In the genomic region with DNA sequence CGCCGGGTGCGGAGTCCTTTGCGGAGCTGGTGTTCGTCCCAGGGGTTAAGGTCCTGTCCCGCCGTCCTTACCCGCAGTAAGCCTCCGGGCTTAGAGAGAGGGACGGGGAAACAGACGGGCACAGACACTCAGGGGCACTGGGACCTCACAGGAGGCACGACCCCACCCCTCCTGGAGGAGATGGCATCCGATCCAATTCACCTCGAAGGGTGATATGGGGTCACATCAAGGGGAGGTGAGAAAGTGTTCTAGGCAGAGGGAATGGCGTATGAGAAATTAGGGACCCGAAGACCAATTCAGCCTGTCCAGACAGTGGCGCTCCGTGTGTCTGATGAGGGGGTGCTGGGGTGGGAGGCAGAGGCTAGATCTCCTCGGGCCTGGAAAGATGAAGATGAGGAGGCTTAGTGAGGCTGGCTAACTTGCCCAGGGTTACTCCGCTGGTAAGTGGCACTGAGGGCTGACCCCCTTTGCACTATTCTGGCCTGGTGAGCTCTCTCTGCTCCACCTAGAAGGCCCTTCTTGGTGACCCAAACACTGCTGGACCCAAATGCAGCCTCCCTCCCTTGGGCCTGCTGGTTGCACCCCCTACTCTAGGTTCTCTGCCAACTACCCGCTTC, we compare ENCODE assay signal across 6 cellular contexts. TPM values are rescaled to one million over a fixed set of nuclear protein-coding genes. Genes with fewer than 3 reads are reported as not detected.
DNase-seq lines count a peak whose midpoint lies in the region; ATAC-seq and TF ChIP-seq lines count a peak whose summit lies in the region.

No MANE protein-coding gene starts in this region.

- H3K27me3 ChIP-seq in dorsolateral prefrontal cortex: no peaks in the 10 kb centered on the region

- H3K4me3 ChIP-seq in dorsolateral prefrontal cortex (peak overlapping the region; percentile 33 to 80 (median 63)), retinal pigment epithelial cell (ENCODE audit: low read length) (peak overlapping the region; percentile 63)

- ATAC-seq in HG03354 (IDR thresholded peaks at IDR 0.05; ENCODE audit: poor library complexity, severe bottlenecking, unreplicated experiment) (peak; percentile 12), HG03280 (IDR thresholded peaks at IDR 0.05; ENCODE audit: unreplicated experiment) (no peak)

- TF ChIP-seq CTCF in dorsolateral prefrontal cortex (IDR thresholded peaks at IDR 0.05 in 54 of 56, conservative IDR thresholded peaks at IDR 0.05 in 2 of 56; ENCODE audit: low read depth in 1 of 56, partially characterized antibody in 56 of 56) (no peak), retinal pigment epithelial cell (conservative IDR thresholded peaks at IDR 0.05; ENCODE audit: low read depth, low read length) (no peak)

- DNase-seq in dorsolateral prefrontal cortex (peak in 2 of 10 donors; percentile 28), retinal pigment epithelial cell (ENCODE audit: low read depth) (no peak), GM19240 (ENCODE audit: insufficient read length, low spot score) (no peak), NCI-H1092 (lab: John Stamatoyannopoulos, UW) (no peak)

- H3K27ac ChIP-seq in dorsolateral prefrontal cortex: peak overlapping the region; percentile 83 to 99 (median 96)

- intact Hi-C loops in dorsolateral prefrontal cortex (cut with DNase I): loop anchor here (5.0 to 10.0 kb wide), 2 partner anchors 33 to 484 kb away; a partner anchor contains a TSS

RNA-seq across cellular contexts. Expression of a gene that starts 12.1 kb away (rescaled TPM):
- total RNA-seq in dorsolateral prefrontal cortex: 10 to 100 TPM in 12 of 120 experiments, 1 to 10 TPM in 108; 2.3 to 14.1 (median 6.4) TPM

RNA-seq across cellular contexts. Expression of a gene that starts 13.3 kb away (rescaled TPM):
- under 1 TPM in 1 of 120 experiments, not detected in 119; 0.79 TPM for total RNA-seq in dorsolateral prefrontal cortex

RNA-seq across cellular contexts. Expression of a gene that starts 20.3 kb away (rescaled TPM):
- total RNA-seq in dorsolateral prefrontal cortex: 10 to 100 TPM in 72 of 120 experiments, 1 to 10 TPM in 48; 3.7 to 23.1 (median 11.1) TPM

RNA-seq across cellular contexts. Expression of a gene that starts 22.6 kb away (rescaled TPM):
- 10 to 100 TPM in 43 of 120 experiments, 1 to 10 TPM in 77; 4.1 to 15.7 (median 9.3) TPM for total RNA-seq in dorsolateral prefrontal cortex

RNA-seq across cellular contexts. Expression of a gene that starts 32.5 kb away (rescaled TPM):
- 1 to 10 TPM in 65 of 120 experiments, under 1 TPM in 51, not detected in 4; 0.23 to 2.6 (median 1.1) TPM for total RNA-seq in dorsolateral prefrontal cortex
